In the genomic region with DNA sequence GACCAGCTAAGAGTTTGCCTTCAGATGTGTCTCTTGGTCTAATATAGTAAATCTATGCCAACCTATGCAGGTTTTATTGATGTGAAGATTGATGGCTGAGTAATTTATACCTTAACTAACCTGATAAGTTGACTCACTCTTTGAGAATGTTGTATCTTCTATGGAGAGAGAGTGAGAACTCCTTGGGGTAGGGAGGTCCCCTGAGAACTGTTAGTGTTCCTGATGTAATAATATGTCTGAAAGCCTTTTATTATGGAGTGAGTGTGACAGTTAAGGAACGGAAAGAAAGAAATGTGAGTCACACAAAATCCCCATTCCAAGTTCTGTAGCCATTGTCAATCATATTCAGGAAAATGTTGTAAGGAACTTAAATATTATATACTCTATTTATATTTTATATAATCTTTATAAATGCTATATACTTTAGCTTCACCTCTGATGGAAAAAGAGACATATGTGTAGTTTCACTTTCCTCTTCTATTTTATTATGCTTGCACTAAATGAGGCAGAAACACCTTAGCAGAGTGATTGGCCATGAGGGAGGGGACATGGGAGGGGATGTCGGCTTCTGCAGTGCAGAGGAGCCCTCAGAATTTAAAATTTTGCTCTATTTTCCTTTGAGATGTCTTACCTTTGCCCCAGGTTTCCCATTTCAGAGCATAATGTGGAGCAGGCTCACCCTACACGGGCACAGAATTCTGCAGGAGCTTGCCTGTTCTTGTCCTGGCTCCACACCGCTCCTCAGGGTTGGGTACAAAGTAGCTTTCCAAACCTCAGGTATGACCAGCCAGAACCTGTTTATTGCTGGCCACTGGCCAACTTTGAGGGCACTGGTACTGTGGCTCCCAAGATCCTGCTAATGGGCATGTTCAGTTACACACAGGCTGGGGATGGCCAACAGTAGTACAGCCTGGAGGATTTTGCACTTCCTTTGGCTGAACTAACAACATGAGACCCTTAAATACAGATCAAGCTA, we compare ENCODE assay signal across 11 cellular contexts.
DNase-seq lines count a peak whose midpoint lies in the region; ATAC-seq, FAIRE-seq and TF ChIP-seq lines count a peak whose summit lies in the region.
"Had no signal": no experiment of that assay in that cellular context is flagged by ENCODE, and none has a peak within 500 bp of the region (broad histone marks: within the 10 kb centered on the region; RNA-seq: fewer than 3 reads in every experiment).

No MANE protein-coding gene starts in this region.

- TF ChIP-seq CTCF in D721Med (IDR thresholded peaks at IDR 0.05; ENCODE audit: insufficient read depth, missing control alignments), result no peak

- H3K4me1 ChIP-seq in mucosa of rectum (ENCODE audit: control insufficient read depth in 2 of 2, insufficient read depth in 2 of 2, low read length in 2 of 2), result peaks cover 31 to 54% of the 10 kb centered on the region in 2 donors

- H3K9ac ChIP-seq in mucosa of rectum (ENCODE audit: low read depth in 1 of 2, low read length in 2 of 2), result peak overlapping the region; percentile 52 to 68

- no peaks in the 10 kb centered on the region for H3K27me3 ChIP-seq in mucosa of rectum (ENCODE audit: control insufficient read depth in 2 of 2, insufficient read depth in 2 of 2, low read length in 2 of 2)

- no peak for FAIRE-seq in D721Med (lab: Jason Lieb, UNC)

- ATAC-seq in HG03280 (IDR thresholded peaks at IDR 0.05; ENCODE audit: unreplicated experiment) (no peak), GM19324 (IDR thresholded peaks at IDR 0.05; ENCODE audit: low FRiP score, unreplicated experiment) (no peak)

- H3K36me3 ChIP-seq in mucosa of rectum (ENCODE audit: control insufficient read depth in 2 of 2, insufficient read depth in 2 of 2, low read length in 2 of 2), result no peaks in the 10 kb centered on the region

- H3K9me3 ChIP-seq in mucosa of rectum (ENCODE audit: control insufficient read depth in 2 of 2, low read length in 2 of 2), result no peaks in the 10 kb centered on the region

- peak overlapping the region; percentile 87 to 89 for H3K27ac ChIP-seq in mucosa of rectum (ENCODE audit: low read depth in 2 of 2, low read length in 2 of 2)

- peak overlapping the region; percentile 46 to 58 for H3K4me3 ChIP-seq in mucosa of rectum (ENCODE audit: low read length in 2 of 2)

- DNase-seq in DMS53 (lab: John Stamatoyannopoulos, UW) (peak; percentile 67), NCI-H187 (lab: John Stamatoyannopoulos, UW) (peak; percentile 84 to 95), AG08395 (ENCODE audit: low spot score) (no peak), D721Med (ENCODE audit: insufficient read length, low spot score) (no peak)
- DNase-seq in activated naive CD4-positive, alpha-beta T cell treated with anti-CD3 and anti-CD28 coated beads, Interleukin-2, amount 50 U/mL, for 16 hours, result peak; percentile 30
- DNase-seq: activated CD4-positive, alpha-beta T cell treated with anti-CD3 and anti-CD28 coated beads, Interleukin-2, amount 50 U/mL, for 1 hour; HFFc6; NCI-H1694 had no signal

Comparison
In these comparisons a context has a peak if more than half of its experiments do, and no peak if none do; other contexts are left out.
1. DNase-seq: peak in DMS53 (single experiment), NCI-H187 (2 of 2) and activated naive CD4-positive, alpha-beta T cell treated with anti-CD3 and anti-CD28 coated beads, Interleukin-2, amount 50 U/mL, for 16 hours (single experiment); none in AG08395 (single experiment) and D721Med (single experiment).